31 cellular contexts compared by ENCODE assay signal in genomic region chr3:138682674-138683073, GRCh38.
"Had no signal": no experiment of that assay in that cellular context is flagged by ENCODE, and none has a peak within 500 bp of the region (broad histone marks: within the 10 kb centered on the region; RNA-seq: fewer than 3 reads in every experiment).

No MANE protein-coding gene starts in this region.

- H3K4me3 Mint-ChIP-seq: activated CD4-positive, alpha-beta memory T cell treated with anti-CD3 and anti-CD28 coated beads, Interleukin-2, amount 10 ng/mL, durations not matched to agents 7 days and 5 days; activated CD4-positive, alpha-beta T cell treated with anti-CD3 and anti-CD28 coated beads, Interleukin-2, amount 10 ng/mL, durations not matched to agents 7 days and 5 days; activated naive CD4-positive, alpha-beta T cell treated with anti-CD3 and anti-CD28 coated beads, Interleukin-2, amount 10 ng/mL, durations not matched to agents 7 days and 5 days; activated naive CD8-positive, alpha-beta T cell treated with anti-CD3 and anti-CD28 coated beads, Interleukin-2, amount 10 ng/mL, durations not matched to agents 7 days and 5 days; activated T-cell treated with anti-CD3 and anti-CD28 coated beads, Interleukin-2, amount 50 U/mL, for 24 hours; activated T-cell treated with anti-CD3 and anti-CD28 coated beads, Interleukin-2, amount 50 U/mL, for 72 hours; effector memory CD8-positive, alpha-beta T cell; WTC11 had no signal

- H3K4me1 ChIP-seq: esophagus muscularis mucosa, foreskin keratinocyte, gastrocnemius medialis, heart right ventricle had no signal

- H3K27ac Mint-ChIP-seq: activated CD4-positive, alpha-beta memory T cell treated with anti-CD3 and anti-CD28 coated beads, Interleukin-2, amount 10 ng/mL, durations not matched to agents 7 days and 5 days; activated CD4-positive, alpha-beta T cell treated with anti-CD3 and anti-CD28 coated beads, Interleukin-2, amount 10 ng/mL, durations not matched to agents 7 days and 5 days; activated naive CD4-positive, alpha-beta T cell treated with anti-CD3 and anti-CD28 coated beads, Interleukin-2, amount 50 U/mL, for 72 hours; activated naive CD8-positive, alpha-beta T cell treated with anti-CD3 and anti-CD28 coated beads, Interleukin-2, amount 10 ng/mL, durations not matched to agents 7 days and 5 days; activated T-cell treated with anti-CD3 and anti-CD28 coated beads, Interleukin-2, amount 50 U/mL, for 24 hours; activated T-cell treated with anti-CD3 and anti-CD28 coated beads, Interleukin-2, amount 50 U/mL, for 72 hours; effector memory CD8-positive, alpha-beta T cell; WTC11 had no signal

- H3K27ac ChIP-seq: esophagus muscularis mucosa, foreskin keratinocyte, gastrocnemius medialis, heart right ventricle had no signal

- H3K36me3 Mint-ChIP-seq: activated naive CD4-positive, alpha-beta T cell treated with anti-CD3 and anti-CD28 coated beads, Interleukin-2, amount 10 ng/mL, durations not matched to agents 7 days and 5 days had no signal

- H3K4me3 ChIP-seq: esophagus muscularis mucosa, gastrocnemius medialis, heart right ventricle had no signal

- H3K27me3 ChIP-seq: esophagus muscularis mucosa, foreskin keratinocyte, gastrocnemius medialis, heart right ventricle had no signal

- H3K27me3 Mint-ChIP-seq: activated CD4-positive, alpha-beta memory T cell treated with anti-CD3 and anti-CD28 coated beads, Interleukin-2, amount 10 ng/mL, durations not matched to agents 7 days and 5 days; activated CD4-positive, alpha-beta T cell treated with anti-CD3 and anti-CD28 coated beads, Interleukin-2, amount 10 ng/mL, durations not matched to agents 7 days and 5 days; activated naive CD4-positive, alpha-beta T cell treated with anti-CD3 and anti-CD28 coated beads, Interleukin-2, amount 10 ng/mL, durations not matched to agents 7 days and 5 days; activated naive CD8-positive, alpha-beta T cell treated with anti-CD3 and anti-CD28 coated beads, Interleukin-2, amount 10 ng/mL, durations not matched to agents 7 days and 5 days; activated T-cell treated with anti-CD3 and anti-CD28 coated beads, Interleukin-2, amount 50 U/mL, for 24 hours; effector memory CD8-positive, alpha-beta T cell had no signal

- H3K4me1 Mint-ChIP-seq: WTC11 had no signal

- H3K9me3 ChIP-seq: esophagus muscularis mucosa, gastrocnemius medialis, heart right ventricle had no signal

- DNase-seq: activated CD4-positive, alpha-beta memory T cell treated with anti-CD3 and anti-CD28 coated beads, Interleukin-2, amount 10 ng/mL, durations not matched to agents 7 days and 5 days; activated CD4-positive, alpha-beta T cell treated with anti-CD3 and anti-CD28 coated beads for 1 hour; activated CD4-positive, alpha-beta T cell treated with anti-CD3 and anti-CD28 coated beads for 4 hours; activated CD4-positive, alpha-beta T cell treated with anti-CD3 and anti-CD28 coated beads, Interleukin-2, amount 10 ng/mL, durations not matched to agents 7 days and 5 days; activated CD4-positive, alpha-beta T cell treated with anti-CD3 and anti-CD28 coated beads, Interleukin-2, amount 50 U/mL, for 4 hours; activated CD8-positive, alpha-beta memory T cell treated with anti-CD3 and anti-CD28 coated beads, Interleukin-2, amount 50 U/mL, for 48 hours; activated gamma-delta T cell; activated naive CD4-positive, alpha-beta T cell; activated naive CD4-positive, alpha-beta T cell treated with anti-CD3 and anti-CD28 coated beads, Interleukin-2, amount 10 ng/mL, durations not matched to agents 7 days and 5 days; activated naive CD8-positive, alpha-beta T cell treated with anti-CD3 and anti-CD28 coated beads, Interleukin-2, amount 10 ng/mL, durations not matched to agents 7 days and 5 days; activated T-cell treated with anti-CD3 and anti-CD28 coated beads for 4 hours; activated T-cell treated with anti-CD3 and anti-CD28 coated beads, Interleukin-2, amount 50 U/mL, for 24 hours; activated T-cell treated with anti-CD3 and anti-CD28 coated beads, Interleukin-2, amount 50 U/mL, for 72 hours; amniotic stem cell; anterior cingulate cortex; caudate nucleus; cortex of kidney; dermis blood vessel endothelial cell; effector CD4-positive, alpha-beta T cell; effector memory CD8-positive, alpha-beta T cell; erythroblast; foreskin keratinocyte; gastrocnemius medialis; heart right ventricle; T-helper 1 cell; T-helper 2 cell had no signal

- FAIRE-seq: astrocyte, colon had no signal

- ATAC-seq: activated naive CD4-positive, alpha-beta T cell treated with anti-CD3 and anti-CD28 coated beads, Interleukin-2, amount 50 U/mL, for 72 hours; activated T-cell treated with anti-CD3 and anti-CD28 coated beads, Interleukin-2, amount 50 U/mL, for 72 hours; effector memory CD8-positive, alpha-beta T cell; foreskin keratinocyte; gastrocnemius medialis; heart right ventricle; WTC11 had no signal
